8 cellular contexts compared by ENCODE assay signal in the genomic region with DNA sequence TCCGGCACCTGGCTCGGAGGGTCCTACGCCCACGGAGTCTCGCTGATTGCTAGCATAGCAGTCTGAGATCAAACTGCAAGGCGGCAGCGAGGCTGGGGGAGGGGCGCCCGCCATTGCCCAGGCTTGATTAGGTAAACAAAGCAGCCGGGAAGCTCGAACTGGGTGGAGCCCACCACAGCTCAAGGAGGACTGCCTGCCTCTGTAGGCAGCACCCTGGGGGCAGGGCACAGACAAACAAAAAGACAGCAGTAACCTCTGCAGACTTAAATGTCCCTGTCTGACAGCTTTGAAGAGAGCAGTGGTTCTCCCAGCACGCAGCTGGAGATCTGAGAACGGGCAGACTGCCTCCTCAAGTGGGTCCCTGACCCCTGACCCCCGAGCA.
A peak's percentile ranks its signal among the peaks of the same experiment; 100 is the strongest.
DNase-seq lines count a peak whose midpoint lies in the region; ATAC-seq, FAIRE-seq and TF ChIP-seq lines count a peak whose summit lies in the region.
"Not testable (repeated sequence)": the region's sequence is repeated elsewhere in the genome, so short reads cannot be mapped to it uniquely, and the experiment has no call there.

No MANE protein-coding gene starts in this region.

- DNase-seq in PC-9, result peak in 1 of 2 experiments; percentile 40
- not testable (repeated sequence) for DNase-seq in activated CD8-positive, alpha-beta memory T cell treated with anti-CD3 and anti-CD28 coated beads, Interleukin-2, amount 10 ng/mL, durations not matched to agents 7 days and 5 days; fibroblast of villous mesenchyme (ENCODE audit: low read depth); HepG2 (ENCODE audit: low spot score); osteocyte (ENCODE audit: extremely low spot score, unreplicated experiment); upper lobe of right lung
- peak; percentile 17 for DNase-seq in central memory CD4-positive, alpha-beta T cell

- not testable (repeated sequence) for H3K9me3 ChIP-seq in PC-9 (ENCODE audit: insufficient read depth, low read depth); HepG2 (ENCODE audit: low read length); upper lobe of right lung

- H3K4me3 ChIP-seq in GM08714 (ENCODE audit: low read length), result peak overlapping the region; percentile 50; the same call in 1 of the 2 replicates
- peak overlapping the region; percentile 40; the same call in 1 of the 2 replicates for H3K4me3 ChIP-seq in PC-9
- H3K4me3 ChIP-seq in fibroblast of villous mesenchyme (ENCODE audit: low read depth, low read length), result peak overlapping the region; percentile 47
- peak overlapping the region in 2 of 3 experiments; percentile 10 to 33; a peak in 3 of 6 replicates for H3K4me3 ChIP-seq in HepG2 (replicated peaks in 1 of 3; ENCODE audit: insufficient read depth in 1 of 3, low read depth in 2 of 3, low read length in 3 of 3)
- peak overlapping the region; percentile 45 for H3K4me3 ChIP-seq in upper lobe of right lung

- TF ChIP-seq RAD21 in HepG2 (CRISPR knock-in tag; IDR thresholded peaks at IDR 0.05), result not testable (repeated sequence)

- not testable (repeated sequence) for TF ChIP-seq CTCF in PC-9 (conservative IDR thresholded peaks at IDR 0.05); fibroblast of villous mesenchyme (IDR thresholded peaks at IDR 0.05; ENCODE audit: insufficient read depth, low read depth, low read length); HepG2 (CRISPR knock-in tag; IDR thresholded peaks at IDR 0.05); osteocyte (IDR thresholded peaks at IDR 0.05); upper lobe of right lung (IDR thresholded peaks at IDR 0.05)

- CTCF ChIA-PET in PC-9 (lab: Charles Lee); HepG2 (lab: Yijun Ruan, JAX; ENCODE audit: low intra/inter-chr PET ratio, low total read pairs): not testable (repeated sequence)
- CTCF ChIA-PET in activated CD8-positive, alpha-beta memory T cell treated with anti-CD3 and anti-CD28 coated beads, Interleukin-2, amount 10 ng/mL, durations not matched to agents 7 days and 5 days (lab: Charles Lee), result interaction anchor here (0.6 kb wide), 1 partner anchor 169 kb away, joined by 3 read pairs; no protein-coding TSS in a partner anchor

- H3K4me3 Mint-ChIP-seq in activated CD8-positive, alpha-beta memory T cell treated with anti-CD3 and anti-CD28 coated beads, Interleukin-2, amount 10 ng/mL, durations not matched to agents 7 days and 5 days, result peak overlapping the region; percentile 75
- peak overlapping the region; percentile 72 for H3K4me3 Mint-ChIP-seq in osteocyte (ENCODE audit: unreplicated experiment)

- not testable (repeated sequence) for H3K36me3 Mint-ChIP-seq in activated CD8-positive, alpha-beta memory T cell treated with anti-CD3 and anti-CD28 coated beads, Interleukin-2, amount 10 ng/mL, durations not matched to agents 7 days and 5 days; osteocyte (ENCODE audit: unreplicated experiment)

- H3K9me3 Mint-ChIP-seq in activated CD8-positive, alpha-beta memory T cell treated with anti-CD3 and anti-CD28 coated beads, Interleukin-2, amount 10 ng/mL, durations not matched to agents 7 days and 5 days (ENCODE audit: low read depth); osteocyte (ENCODE audit: unreplicated experiment): not testable (repeated sequence)

- not testable (repeated sequence) for ATAC-seq in activated CD8-positive, alpha-beta memory T cell treated with anti-CD3 and anti-CD28 coated beads, Interleukin-2, amount 10 ng/mL, durations not matched to agents 7 days and 5 days; HepG2; upper lobe of right lung

- H3K27ac ChIP-seq in PC-9; HepG2 (ENCODE audit: extremely low read length, insufficient read depth, low read length); upper lobe of right lung: not testable (repeated sequence)

- not testable (repeated sequence) for H2AFZ ChIP-seq in PC-9; HepG2 (ENCODE audit: low read length)

- not testable (repeated sequence) for H3F3A ChIP-seq in PC-9 (ENCODE audit: insufficient read depth, low read depth)

- not testable (repeated sequence) for FAIRE-seq in HepG2 (lab: Jason Lieb, UNC)

- H3K4me2 ChIP-seq in PC-9, result peak overlapping the region; percentile 59; the same call in 1 of the 2 replicates
- 0 out of 2 replicates have a peak overlapping the region, but pooled peaks have one; percentile 27 for H3K4me2 ChIP-seq in HepG2 (ENCODE audit: low read depth, low read length)

- intact Hi-C loops in PC-9 (cut with micrococcal nuclease; ENCODE audit: unreplicated experiment); upper lobe of right lung (cut with DNase I): not testable (repeated sequence)
- intact Hi-C loops in HepG2 (cut with micrococcal nuclease; ENCODE audit: unreplicated experiment), result loop anchor here (10.0 kb wide), 1 partner anchor 1235 kb away; no protein-coding TSS in a partner anchor

- in situ Hi-C loops in HepG2 (cut with HindIII; ENCODE audit: extremely low pct_ligation_motif_present, low pct_unique_long_range_greater_than_20kb), result not testable (repeated sequence)

- H3K27ac Mint-ChIP-seq in activated CD8-positive, alpha-beta memory T cell treated with anti-CD3 and anti-CD28 coated beads, Interleukin-2, amount 10 ng/mL, durations not matched to agents 7 days and 5 days; osteocyte (ENCODE audit: unreplicated experiment): not testable (repeated sequence)

- H3K9me2 ChIP-seq in PC-9 (ENCODE audit: insufficient read depth), result not testable (repeated sequence)

- H4K20me1 ChIP-seq in PC-9 (ENCODE audit: insufficient read depth); HepG2 (ENCODE audit: insufficient read depth, low read length): not testable (repeated sequence)

- not testable (repeated sequence) for H3K9ac ChIP-seq in HepG2 (ENCODE audit: insufficient read depth, low read depth, low read length)

- BruUV-seq in PC-9 (replicated peaks; lab: Mats Ljungman, UMichigan); HepG2 (replicated peaks; lab: Mats Ljungman, UMichigan): not testable (repeated sequence)

- not testable (repeated sequence) for TF ChIP-seq POLR2A in HepG2 (IDR thresholded peaks at IDR 0.05; ENCODE audit: insufficient read depth in 1 of 2, low read depth in 2 of 2, low read length in 2 of 2)

- not testable (repeated sequence) for H3K27me3 Mint-ChIP-seq in activated CD8-positive, alpha-beta memory T cell treated with anti-CD3 and anti-CD28 coated beads, Interleukin-2, amount 10 ng/mL, durations not matched to agents 7 days and 5 days; osteocyte (ENCODE audit: unreplicated experiment)

- H3K79me2 ChIP-seq in PC-9 (ENCODE audit: low read depth); HepG2 (ENCODE audit: insufficient read depth, low read length): not testable (repeated sequence)

- POLR2A ChIA-PET in PC-9 (lab: Charles Lee; ENCODE audit: unreplicated experiment), result interaction anchor here (0.6 kb wide), 1 partner anchor 88 kb away, joined by 4 read pairs; no protein-coding TSS in a partner anchor
- POLR2A ChIA-PET in HepG2 (lab: Yijun Ruan, JAX), result not testable (repeated sequence)

- not testable (repeated sequence) for H3K27me3 ChIP-seq in PC-9 (ENCODE audit: insufficient read depth, low read depth); HepG2 (ENCODE audit: control insufficient read depth in 1 of 2, insufficient read depth in 2 of 2, low read length in 2 of 2); upper lobe of right lung

- WGBS in HepG2 (ENCODE audit: low lambda C conversion rate), result 0% methylated on average over 2 of the region's 14 CpGs

- not testable (repeated sequence) for H3K36me3 ChIP-seq in PC-9 (ENCODE audit: low read depth); HepG2 (replicated peaks in 1 of 2; ENCODE audit: control insufficient read depth in 1 of 2, insufficient read depth in 2 of 2, low read length in 2 of 2); upper lobe of right lung

- not testable (repeated sequence) for H3K4me1 ChIP-seq in PC-9 (replicated peaks; ENCODE audit: insufficient read depth); HepG2 (ENCODE audit: insufficient read depth, low read length); upper lobe of right lung

- not testable (repeated sequence) for TF ChIP-seq EP300 in HepG2 (IDR thresholded peaks at IDR 0.05; ENCODE audit: low read depth in 2 of 2, low read length in 2 of 2); HepG2 (CRISPR knock-in tag; IDR thresholded peaks at IDR 0.05; ENCODE audit: borderline replicate concordance)

- not testable (repeated sequence) for H3K4me1 Mint-ChIP-seq in activated CD8-positive, alpha-beta memory T cell treated with anti-CD3 and anti-CD28 coated beads, Interleukin-2, amount 10 ng/mL, durations not matched to agents 7 days and 5 days; osteocyte (ENCODE audit: unreplicated experiment)

TF ChIP-seq in HepG2, 621 proteins besides CTCF, POLR2A, EP300 and RAD21 (continues in another document):
- TF ChIP-seq, protein P1, sequence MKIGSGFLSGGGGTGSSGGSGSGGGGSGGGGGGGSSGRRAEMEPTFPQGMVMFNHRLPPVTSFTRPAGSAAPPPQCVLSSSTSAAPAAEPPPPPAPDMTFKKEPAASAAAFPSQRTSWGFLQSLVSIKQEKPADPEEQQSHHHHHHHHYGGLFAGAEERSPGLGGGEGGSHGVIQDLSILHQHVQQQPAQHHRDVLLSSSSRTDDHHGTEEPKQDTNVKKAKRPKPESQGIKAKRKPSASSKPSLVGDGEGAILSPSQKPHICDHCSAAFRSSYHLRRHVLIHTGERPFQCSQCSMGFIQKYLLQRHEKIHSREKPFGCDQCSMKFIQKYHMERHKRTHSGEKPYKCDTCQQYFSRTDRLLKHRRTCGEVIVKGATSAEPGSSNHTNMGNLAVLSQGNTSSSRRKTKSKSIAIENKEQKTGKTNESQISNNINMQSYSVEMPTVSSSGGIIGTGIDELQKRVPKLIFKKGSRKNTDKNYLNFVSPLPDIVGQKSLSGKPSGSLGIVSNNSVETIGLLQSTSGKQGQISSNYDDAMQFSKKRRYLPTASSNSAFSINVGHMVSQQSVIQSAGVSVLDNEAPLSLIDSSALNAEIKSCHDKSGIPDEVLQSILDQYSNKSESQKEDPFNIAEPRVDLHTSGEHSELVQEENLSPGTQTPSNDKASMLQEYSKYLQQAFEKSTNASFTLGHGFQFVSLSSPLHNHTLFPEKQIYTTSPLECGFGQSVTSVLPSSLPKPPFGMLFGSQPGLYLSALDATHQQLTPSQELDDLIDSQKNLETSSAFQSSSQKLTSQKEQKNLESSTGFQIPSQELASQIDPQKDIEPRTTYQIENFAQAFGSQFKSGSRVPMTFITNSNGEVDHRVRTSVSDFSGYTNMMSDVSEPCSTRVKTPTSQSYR (CRISPR knock-in tag; IDR thresholded peaks at IDR 0.05; ENCODE audit: borderline replicate concordance), result 0 out of 2 replicates have a peak, but pooled peaks have one; percentile 46
